9 cellular contexts compared by ENCODE assay signal in the genomic region with DNA sequence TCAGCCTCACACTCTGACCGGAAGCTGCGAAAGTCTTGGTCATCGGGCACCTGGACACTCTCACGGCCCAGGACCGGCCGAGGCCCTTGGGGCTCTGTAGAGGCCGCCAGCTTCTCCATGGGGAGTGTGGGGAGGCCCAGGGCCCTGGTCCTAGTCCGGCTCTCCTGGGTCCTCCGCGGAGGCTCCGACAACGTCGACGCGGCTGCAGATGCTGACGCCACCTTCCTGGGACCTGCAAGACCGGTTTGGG. TPM values are rescaled to one million over a fixed set of nuclear protein-coding genes. Genes with fewer than 3 reads are reported as not detected.
DNase-seq lines count a peak whose midpoint lies in the region; ATAC-seq, FAIRE-seq and TF ChIP-seq lines count a peak whose summit lies in the region.
"Had no signal": no experiment of that assay in that cellular context is flagged by ENCODE, and none has a peak within 500 bp of the region (broad histone marks: within the 10 kb centered on the region; RNA-seq: fewer than 3 reads in every experiment).

No MANE protein-coding gene starts in this region.

- H3K4me1 Mint-ChIP-seq in HFFc6 (ENCODE audit: low read depth) (no peaks in the 10 kb centered on the region), mesothelial cell of epicardium (peaks cover 28% of the 10 kb centered on the region)

- H3K4me3 ChIP-seq in A549 = peak overlapping the region; percentile 59

- H3K9me3 ChIP-seq in A549 = no peaks in the 10 kb centered on the region

- H3K4me3 Mint-ChIP-seq in HFFc6 = peak overlapping the region; percentile 20; the same call in 1 of the 2 replicates
- H3K4me3 Mint-ChIP-seq in mesothelial cell of epicardium = peak overlapping the region; percentile 74

- peak overlapping the region; percentile 61 to 94; a peak in 4 of 6 replicates for H3K27ac ChIP-seq in A549

- peaks cover 36% of the 10 kb centered on the region for H3K4me1 ChIP-seq in A549

- no peak for TF ChIP-seq RAD21 in A549 (conservative IDR thresholded peaks at IDR 0.05 in 1 of 2, IDR thresholded peaks at IDR 0.05 in 1 of 2)

- CTCF ChIA-PET in A549 (lab: Yijun Ruan, JAX) = interaction anchor here (1.9 to 3.6 kb wide), 4 partner anchors 13 to 97 kb away, joined by 5 to 35 read pairs (median 10); partner anchors contain the start of gene STARD10

- POLR2A ChIA-PET in A549 (lab: Yijun Ruan, JAX) = interaction anchor here (0.6 kb wide), 1 partner anchor 17 kb away, joined by 4 read pairs; no protein-coding TSS in a partner anchor

- TF ChIP-seq POLR2A in A549 (IDR thresholded peaks at IDR 0.05; ENCODE audit: low read length) = no peak

- TF ChIP-seq EP300 in A549 (IDR thresholded peaks at IDR 0.05) = no peak

- FAIRE-seq in A549 (lab: Jason Lieb, UNC) = no peak
- FAIRE-seq: GM19239 had no signal

- H3K9me3 Mint-ChIP-seq in HFFc6 (no peaks in the 10 kb centered on the region), mesothelial cell of epicardium (no peaks in the 10 kb centered on the region)

- no peak for DNase-seq in A549 (ENCODE audit: low read depth in 1 of 2, low spot score in 1 of 2)
- DNase-seq in HFFc6 = no peak
- peak; percentile 67 to 77 for DNase-seq in T47D (ENCODE audit: low read depth in 1 of 2, low spot score in 1 of 2)
- no peak for DNase-seq in mesothelial cell of epicardium (ENCODE audit: low spot score in 2 of 2, unreplicated experiment in 2 of 2)
- DNase-seq in NCI-H226 = no peak
- DNase-seq in stimulated activated CD4-positive, alpha-beta T cell treated with anti-CD3 and anti-CD28 coated beads, Interleukin-4, amount 100 ng/mL, for 1 hour = no peak
- no peak for DNase-seq in central memory CD4-positive, alpha-beta T cell

- no peak overlapping the region for H3K27ac Mint-ChIP-seq in HFFc6
- no peak overlapping the region for H3K27ac Mint-ChIP-seq in mesothelial cell of epicardium

- ATAC-seq in A549 = no peak; a peak in 1 of 6 replicates
- no peak for ATAC-seq in HG03159 (IDR thresholded peaks at IDR 0.05; ENCODE audit: unreplicated experiment)

- 92% methylated on average over 7 of the region's 17 CpGs for WGBS in A549 (ENCODE audit: missing lambda C conversion rate)

- H3K27me3 Mint-ChIP-seq in HFFc6 (ENCODE audit: insufficient read depth) = peaks cover 5% of the 10 kb centered on the region
- H3K27me3 Mint-ChIP-seq in mesothelial cell of epicardium (ENCODE audit: low read depth) = no peaks in the 10 kb centered on the region

- no peak for TF ChIP-seq CTCF in A549 (IDR thresholded peaks at IDR 0.05)
- TF ChIP-seq CTCF in HFFc6 (IDR thresholded peaks at IDR 0.05) = no peak
- no peak for TF ChIP-seq CTCF in mesothelial cell of epicardium (IDR thresholded peaks at IDR 0.05; ENCODE audit: unreplicated experiment)

- H3K36me3 Mint-ChIP-seq in HFFc6 (ENCODE audit: low read depth) (no peaks in the 10 kb centered on the region), mesothelial cell of epicardium (no peaks in the 10 kb centered on the region)

- in situ Hi-C loops in T47D (cut with HindIII; ENCODE audit: low pct_unique_long_range_greater_than_20kb, low sequenced_read_pairs) = no loop called here

- H3K4me2 ChIP-seq in A549 = peak overlapping the region; percentile 98

TF ChIP-seq in A549, 52 proteins besides CTCF, POLR2A, EP300 and RAD21:
- TF ChIP-seq RNF2 (IDR thresholded peaks at IDR 0.05; ENCODE audit: borderline replicate concordance, low read depth) = 0 out of 2 replicates have a peak, but pooled peaks have one; percentile 23
- no peak for TF ChIP-seq ESRRA (IDR thresholded peaks at IDR 0.05; ENCODE audit: borderline replicate concordance, low read length)
- TF ChIP-seq KDM5A (IDR thresholded peaks at IDR 0.05) = no peak
- TF ChIP-seq, protein P1, sequence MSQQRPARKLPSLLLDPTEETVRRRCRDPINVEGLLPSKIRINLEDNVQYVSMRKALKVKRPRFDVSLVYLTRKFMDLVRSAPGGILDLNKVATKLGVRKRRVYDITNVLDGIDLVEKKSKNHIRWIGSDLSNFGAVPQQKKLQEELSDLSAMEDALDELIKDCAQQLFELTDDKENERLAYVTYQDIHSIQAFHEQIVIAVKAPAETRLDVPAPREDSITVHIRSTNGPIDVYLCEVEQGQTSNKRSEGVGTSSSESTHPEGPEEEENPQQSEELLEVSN (IDR thresholded peaks at IDR 0.05; ENCODE audit: borderline replicate concordance, low read depth) = no peak
TF ChIP-seq in A549: peak in this region for 1.

RNA-seq across cellular contexts. Expression of gene STARD10, which starts 12.9 kb away (rescaled TPM):
- polyA plus RNA-seq in A549 (2011; rRNA removed) (21.2 and 25.0 TPM in 2 replicates), A549 (2017; fragmentation: RNase III; extraction: RNeasy Plus Mini Kit Qiagen cat#74134 plus additional on column Dnase treatment) (21.1 to 23.2 TPM (median 23.0 TPM) in 3 replicates)
- polyA plus RNA-seq in A549 (2012; cell fraction: cytosol; rRNA removed) = 34.1 and 35.8 TPM in 2 replicates
- 21.1 and 22.5 TPM in 2 replicates for polyA plus RNA-seq in A549 (2012; cell fraction: nucleus; rRNA removed)
- 31.6 and 39.6 TPM in 2 replicates for polyA minus RNA-seq in A549 (2011; rRNA and poly(A)+ RNA removed)
- total RNA-seq in HFFc6 (2021; fragmentation: NEBNext Ultra II Directional; extraction: Animal tissue kit (Norgen Biotek cat#: 25700)) = 10 to 100 TPM; 10.8 to 16.9 (median 15.8) TPM
- total RNA-seq in mesothelial cell of epicardium = 51.1 to 54.9 TPM (median 54.7 TPM) in 3 replicates

RNA-seq across cellular contexts. Expression of gene ARAP1, which starts 28.8 kb away (rescaled TPM):
- polyA plus RNA-seq in A549 (2011; rRNA removed) (28.9 and 29.5 TPM in 2 replicates), A549 (2017; fragmentation: RNase III; extraction: RNeasy Plus Mini Kit Qiagen cat#74134 plus additional on column Dnase treatment) (26.2 to 32.8 TPM (median 30.1 TPM) in 3 replicates)
- 31.6 and 32.7 TPM in 2 replicates for polyA plus RNA-seq in A549 (2012; cell fraction: cytosol; rRNA removed)
- 105 and 129 TPM in 2 replicates for polyA plus RNA-seq in A549 (2012; cell fraction: nucleus; rRNA removed)
- 43.3 and 61.6 TPM in 2 replicates for polyA minus RNA-seq in A549 (2011; rRNA and poly(A)+ RNA removed)
- 10 to 100 TPM; 42.5 to 49.0 (median 46.8) TPM for total RNA-seq in HFFc6 (2021; fragmentation: NEBNext Ultra II Directional; extraction: Animal tissue kit (Norgen Biotek cat#: 25700))
- total RNA-seq in mesothelial cell of epicardium = 154 to 163 TPM (median 155 TPM) in 3 replicates

RNA-seq across cellular contexts. Expression of gene ATG16L2, which starts 33.2 kb away (rescaled TPM):
- polyA plus RNA-seq in A549 (2011; rRNA removed) (6.1 and 6.2 TPM in 2 replicates), A549 (2017; fragmentation: RNase III; extraction: RNeasy Plus Mini Kit Qiagen cat#74134 plus additional on column Dnase treatment) (6.3 to 7.6 TPM (median 6.4 TPM) in 3 replicates)
- 9.3 and 10.0 TPM in 2 replicates for polyA plus RNA-seq in A549 (2012; cell fraction: cytosol; rRNA removed)
- 76.5 and 80.0 TPM in 2 replicates for polyA plus RNA-seq in A549 (2012; cell fraction: nucleus; rRNA removed)
- polyA minus RNA-seq in A549 (2011; rRNA and poly(A)+ RNA removed) = 6.5 and 6.8 TPM in 2 replicates
- total RNA-seq in HFFc6 (2021; fragmentation: NEBNext Ultra II Directional; extraction: Animal tissue kit (Norgen Biotek cat#: 25700)) = 1 to 10 TPM; 5.4 to 9.5 (median 7.6) TPM
- total RNA-seq in mesothelial cell of epicardium = 44.0 to 48.0 TPM (median 45.0 TPM) in 3 replicates

Comparison
In these comparisons a context has a peak if more than half of its experiments do, and no peak if none do; other contexts are left out.
1. DNase-seq: peak in T47D (2 of 2); none in A549 (0 of 2), HFFc6 (single experiment), mesothelial cell of epicardium (0 of 2), NCI-H226 (single experiment), stimulated activated CD4-positive, alpha-beta T cell treated with anti-CD3 and anti-CD28 coated beads, Interleukin-4, amount 100 ng/mL, for 1 hour (single experiment) and central memory CD4-positive, alpha-beta T cell (single experiment).